ENCODE assay signal across 21 cellular contexts in the genomic region with DNA sequence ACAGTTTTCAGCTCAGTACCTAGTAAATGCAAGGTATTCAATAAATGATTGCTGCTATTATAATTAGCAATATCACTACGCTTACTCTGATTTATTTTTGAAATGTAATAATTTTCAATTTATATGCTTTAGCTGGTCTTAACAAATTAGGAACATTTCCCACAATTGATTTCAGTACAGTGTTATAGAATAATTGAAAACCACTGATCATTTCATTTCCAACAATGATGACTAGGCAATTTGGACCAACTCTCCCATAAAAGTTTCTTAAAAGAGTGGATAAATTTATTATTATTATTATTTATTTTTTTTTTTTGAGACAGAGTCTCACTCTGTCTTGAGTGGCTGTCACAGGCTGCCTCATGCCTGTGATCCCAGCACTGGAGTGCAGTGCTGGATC. TPM values are rescaled to one million over a fixed set of nuclear protein-coding genes. Genes with fewer than 3 reads are reported as not detected.
A peak's percentile ranks its signal among the peaks of the same experiment; 100 is the strongest.
DNase-seq lines count a peak whose midpoint lies in the region; ATAC-seq, FAIRE-seq and TF ChIP-seq lines count a peak whose summit lies in the region.
"Had no signal": no experiment of that assay in that cellular context is flagged by ENCODE, and none has a peak within 500 bp of the region (broad histone marks: within the 10 kb centered on the region; RNA-seq: fewer than 3 reads in every experiment).

No MANE protein-coding gene starts in this region.

- H3K9me3 ChIP-seq in HepG2 (ENCODE audit: low read length) (peaks cover 4% of the 10 kb centered on the region), right lobe of liver (no peaks in the 10 kb centered on the region), PC-9 (ENCODE audit: insufficient read depth, low read depth) (no peaks in the 10 kb centered on the region), K562 (replicated peaks; ENCODE audit: control insufficient read depth, insufficient read depth, low read depth, low read length) (no peaks in the 10 kb centered on the region)
- H3K9me3 ChIP-seq: BLaER1 treated with 17β-estradiol and CSF1 and Interleukin-3, amounts not matched to agents 10 nM and 100 nM had no signal

- 91% methylated on average over 1 of the region's 1 CpG for WGBS in HepG2 (ENCODE audit: low lambda C conversion rate)
- WGBS in right lobe of liver (ENCODE audit: insufficient coverage, low coverage, low lambda C conversion rate, missing lambda C conversion rate) = 100% methylated on average over 1 of the region's 1 CpG
- WGBS in K562 (ENCODE audit: insufficient coverage, low coverage, missing lambda C conversion rate) = 96% methylated on average over 1 of the region's 1 CpG

- TF ChIP-seq CTCF in HepG2 (CRISPR knock-in tag; IDR thresholded peaks at IDR 0.05) (no peak), right lobe of liver (IDR thresholded peaks at IDR 0.05) (no peak), PC-9 (conservative IDR thresholded peaks at IDR 0.05) (no peak), K562 (IDR thresholded peaks at IDR 0.05 in 2 of 3, conservative IDR thresholded peaks at IDR 0.05 in 1 of 3; ENCODE audit: insufficient read depth in 2 of 3, low read depth in 1 of 3, low read length in 3 of 3) (no peak)

- ATAC-seq in HepG2 (no peak), right lobe of liver (no peak), K562 (no peak), HG03571 (IDR thresholded peaks at IDR 0.05; ENCODE audit: unreplicated experiment) (no peak), GM21723 (IDR thresholded peaks at IDR 0.05; ENCODE audit: unreplicated experiment) (no peak)
- ATAC-seq: CD8-positive, alpha-beta T cell; GM12878 had no signal

- H4K20me1 ChIP-seq in HepG2 (ENCODE audit: insufficient read depth, low read length) (no peaks in the 10 kb centered on the region; the same call in 1 of the 2 replicates), PC-9 (ENCODE audit: insufficient read depth) (no peaks in the 10 kb centered on the region), K562 (replicated peaks; ENCODE audit: control insufficient read depth, insufficient read depth, low read length) (no peaks in the 10 kb centered on the region)
- H4K20me1 ChIP-seq: BLaER1 treated with 17β-estradiol and CSF1 and Interleukin-3, amounts not matched to agents 10 nM and 100 nM had no signal

- H3K27ac ChIP-seq in HepG2 (ENCODE audit: extremely low read length, insufficient read depth, low read length) = no peak overlapping the region
- H3K27ac ChIP-seq in right lobe of liver = no peak overlapping the region
- H3K27ac ChIP-seq in PC-9 = peak overlapping the region; percentile 29; the same call in 1 of the 2 replicates
- no peak overlapping the region for H3K27ac ChIP-seq in K562 (ENCODE audit: extremely low read depth, low read depth, low read length)
- H3K27ac ChIP-seq: 22Rv1; BLaER1 treated with 17β-estradiol and CSF1 and Interleukin-3, amounts not matched to agents 10 nM and 100 nM; GM23248; KMS-11 had no signal

- no peak for TF ChIP-seq EP300 in HepG2 (IDR thresholded peaks at IDR 0.05; ENCODE audit: low read depth in 2 of 2, low read length in 2 of 2)
- TF ChIP-seq EP300 in HepG2 (CRISPR knock-in tag; IDR thresholded peaks at IDR 0.05; ENCODE audit: borderline replicate concordance) = no peak
- no peak for TF ChIP-seq EP300 in K562 (IDR thresholded peaks at IDR 0.05; ENCODE audit: low read length)

- H3F3A ChIP-seq in PC-9 (ENCODE audit: insufficient read depth, low read depth) = peaks cover 40% of the 10 kb centered on the region

- intact Hi-C loops in HepG2 (cut with micrococcal nuclease; ENCODE audit: unreplicated experiment) = no loop called here
- intact Hi-C loops in right lobe of liver (cut with DNase I) = no loop called here
- intact Hi-C loops in PC-9 (cut with micrococcal nuclease; ENCODE audit: unreplicated experiment) = no loop called here
- intact Hi-C loops in K562 (cut with micrococcal nuclease) = loop anchor here (10.0 kb wide), 1 partner anchor 224 kb away; no protein-coding TSS in a partner anchor

- no peaks in the 10 kb centered on the region for H3K9me1 ChIP-seq in K562 (ENCODE audit: control insufficient read depth, insufficient read depth, low read length)

- FAIRE-seq in HepG2 (lab: Jason Lieb, UNC) = no peak
- FAIRE-seq in K562 (lab: Jason Lieb, UNC) = no peak
- FAIRE-seq: GM12878, GM19239, H54, HTR-8/SVneo had no signal

- H2AFZ ChIP-seq in HepG2 (ENCODE audit: low read length) (no peak overlapping the region), PC-9 (no peak overlapping the region), K562 (ENCODE audit: low read depth, low read length) (no peak overlapping the region)
- H2AFZ ChIP-seq: GM23248 had no signal

- TF ChIP-seq RAD21 in HepG2 (CRISPR knock-in tag; IDR thresholded peaks at IDR 0.05) = no peak
- TF ChIP-seq RAD21 in K562 (CRISPR knock-in tag; conservative IDR thresholded peaks at IDR 0.05 in 1 of 2, IDR thresholded peaks at IDR 0.05 in 1 of 2) = no peak

- in situ Hi-C loops in HepG2 (cut with HindIII; ENCODE audit: extremely low pct_ligation_motif_present, low pct_unique_long_range_greater_than_20kb) (loop anchor here (10.0 kb wide), 1 partner anchor 286 kb away; no protein-coding TSS in a partner anchor), K562 (cut with MboI) (loop anchor here (5.0 kb wide), 1 partner anchor 289 kb away; no protein-coding TSS in a partner anchor)

- CTCF ChIA-PET in HepG2 (lab: Yijun Ruan, JAX; ENCODE audit: low intra/inter-chr PET ratio, low total read pairs) (interaction anchor here (3.0 kb wide), 1 partner anchor 111 kb away, joined by 39 read pairs; no protein-coding TSS in a partner anchor), PC-9 (lab: Charles Lee) (no interaction called here), K562 (lab: Yijun Ruan, JAX; ENCODE audit: low intra/inter-chr PET ratio) (interaction anchor here (3.6 kb wide), 1 partner anchor 111 kb away, joined by 21 read pairs; no protein-coding TSS in a partner anchor)

- H3K4me2 ChIP-seq in HepG2 (ENCODE audit: low read depth, low read length) = no peak overlapping the region
- H3K4me2 ChIP-seq in PC-9 = no peak overlapping the region
- H3K4me2 ChIP-seq in K562 (ENCODE audit: insufficient read depth, low read length) = no peak overlapping the region
- H3K4me2 ChIP-seq: BLaER1 treated with 17β-estradiol and CSF1 and Interleukin-3, amounts not matched to agents 10 nM and 100 nM; KMS-11 had no signal

- H3K27me3 ChIP-seq in HepG2 (ENCODE audit: control insufficient read depth in 1 of 2, insufficient read depth in 2 of 2, low read length in 2 of 2) (no peaks in the 10 kb centered on the region), right lobe of liver (no peaks in the 10 kb centered on the region), PC-9 (ENCODE audit: insufficient read depth, low read depth) (no peaks in the 10 kb centered on the region), K562 (ENCODE audit: control insufficient read depth in 2 of 2, insufficient read depth in 2 of 2, low read length in 2 of 2) (no peaks in the 10 kb centered on the region)
- H3K27me3 ChIP-seq: BLaER1 treated with 17β-estradiol and CSF1 and Interleukin-3, amounts not matched to agents 10 nM and 100 nM had no signal

- POLR2A ChIA-PET in HepG2 (lab: Yijun Ruan, JAX) (interaction anchor here (1.3 to 1.8 kb wide), 3 partner anchors 89 to 97 kb away, joined by 4 to 8 read pairs (median 7); no protein-coding TSS in a partner anchor), PC-9 (lab: Charles Lee; ENCODE audit: unreplicated experiment) (interaction anchor here (0.5 kb wide), 1 partner anchor 37 kb away, joined by 4 read pairs; no protein-coding TSS in a partner anchor), K562 (lab: Yijun Ruan, JAX) (interaction anchor here (0.6 to 1.5 kb wide), 4 partner anchors 16 to 111 kb away, joined by 3 to 5 read pairs (median 4); no protein-coding TSS in a partner anchor)

- peaks cover 33% of the 10 kb centered on the region for H3K4me1 ChIP-seq in HepG2 (ENCODE audit: insufficient read depth, low read length)
- peaks cover 0 to 8% (median 2%) of the 10 kb centered on the region in 4 donors for H3K4me1 ChIP-seq in right lobe of liver
- peaks cover 10% of the 10 kb centered on the region for H3K4me1 ChIP-seq in PC-9 (replicated peaks; ENCODE audit: insufficient read depth)
- H3K4me1 ChIP-seq in K562 (replicated peaks in 1 of 2; ENCODE audit: control insufficient read depth in 2 of 2, insufficient read depth in 2 of 2, low read length in 2 of 2) = no peaks in the 10 kb centered on the region; a peak in 1 of 5 replicates

- H3K9me2 ChIP-seq in PC-9 (ENCODE audit: insufficient read depth) = no peaks in the 10 kb centered on the region

- H3K4me3 ChIP-seq in HepG2 (replicated peaks in 1 of 3; ENCODE audit: insufficient read depth in 1 of 3, low read depth in 2 of 3, low read length in 3 of 3) (no peak overlapping the region), right lobe of liver (no peak overlapping the region), PC-9 (no peak overlapping the region), K562 (no peak overlapping the region)
- H3K4me3 ChIP-seq: BLaER1 treated with 17β-estradiol and CSF1 and Interleukin-3, amounts not matched to agents 10 nM and 100 nM; GM12878; GM23248 had no signal

- H3K9ac ChIP-seq in HepG2 (ENCODE audit: insufficient read depth, low read depth, low read length) (no peak overlapping the region), K562 (ENCODE audit: insufficient read depth in 1 of 2, low read depth in 2 of 2, low read length in 2 of 2) (no peak overlapping the region)
- H3K9ac ChIP-seq: BLaER1 treated with 17β-estradiol and CSF1 and Interleukin-3, amounts not matched to agents 10 nM and 100 nM; GM23248; KMS-11 had no signal

- no peak for TF ChIP-seq POLR2A in HepG2 (IDR thresholded peaks at IDR 0.05; ENCODE audit: insufficient read depth in 1 of 2, low read depth in 2 of 2, low read length in 2 of 2)
- TF ChIP-seq POLR2A in right lobe of liver (IDR thresholded peaks at IDR 0.05) = no peak
- no peak for TF ChIP-seq POLR2A in K562 (conservative IDR thresholded peaks at IDR 0.05)

- DNase-seq in HepG2 (ENCODE audit: low spot score) (no peak), right lobe of liver (no peak), PC-9 (no peak), K562 (ENCODE audit: extremely low read depth in 1 of 4, low spot score in 3 of 4) (no peak), NCI-H187 treated with DMSO at 0.1 percent for 48 hours (lab: John Stamatoyannopoulos, UW) (no peak)
- DNase-seq: Calu3; CD8-positive, alpha-beta T cell; DMS79 treated with DMSO at 0.1 percent for 48 hours; EL; GM23248; HCEC 1CT; HFFc6 had no signal

- peaks cover 2% of the 10 kb centered on the region for H3K79me2 ChIP-seq in HepG2 (ENCODE audit: insufficient read depth, low read length)
- H3K79me2 ChIP-seq in PC-9 (ENCODE audit: low read depth) = peaks cover 7% of the 10 kb centered on the region; the same call in 1 of the 2 replicates
- H3K79me2 ChIP-seq in K562 (ENCODE audit: control insufficient read depth, insufficient read depth, low read length) = no peaks in the 10 kb centered on the region; the same call in 2 of the 3 replicates

- H3K36me3 ChIP-seq in HepG2 (replicated peaks in 1 of 2; ENCODE audit: control insufficient read depth in 1 of 2, insufficient read depth in 2 of 2, low read length in 2 of 2) (peaks cover 0 to 10% of the 10 kb centered on the region in 2 experiments; a peak in 2 of 5 replicates), right lobe of liver (peaks cover 0 to 2% (median 0%) of the 10 kb centered on the region in 4 donors), PC-9 (ENCODE audit: low read depth) (no peaks in the 10 kb centered on the region), K562 (ENCODE audit: control insufficient read depth, insufficient read depth, low read length) (peaks cover 6% of the 10 kb centered on the region)

- BruUV-seq in HepG2 (replicated peaks; lab: Mats Ljungman, UMichigan) (no TSS peak), PC-9 (replicated peaks; lab: Mats Ljungman, UMichigan) (no TSS peak), K562 (replicated peaks; lab: Mats Ljungman, UMichigan) (no TSS peak)

RNA-seq across cellular contexts. Expression of a gene that starts 41.1 kb away (rescaled TPM):
- total RNA-seq in HepG2 (2016; rRNA removed; fragmentation: Illumina TruSeq; extraction: Trizol) (80.3 and 186 TPM in 2 replicates), right lobe of liver (100 to 1,000 TPM in 4 of 6 experiments, 10 to 100 TPM in 2; 56.9 to 247 (median 160) TPM), PC-9 (2021) (222 and 236 TPM in 2 replicates), K562 (2014; rRNA removed) (92.1 and 123 TPM in 2 replicates), K562 (2014; rRNA removed; fragmentation: Illumina TruSeq; extraction: Trizol) (186 and 216 TPM in 2 replicates), K562 (2015; rRNA removed; fragmentation: Illumina TruSeq; extraction: Trizol) (127 and 135 TPM in 2 replicates), K562 (2021) (151 and 155 TPM in 2 replicates)
- 81.7 and 81.9 TPM in 2 replicates for total RNA-seq in HepG2 (2016; cell fraction: cytosol; rRNA removed; fragmentation: Illumina TruSeq; extraction: Trizol; ENCODE audit: low read depth)
- 87.6 and 200 TPM in 2 replicates for total RNA-seq in HepG2 (2016; cell fraction: insoluble cytoplasmic fraction; rRNA removed; fragmentation: Illumina TruSeq; extraction: Trizol)
- 64.7 and 72.7 TPM in 2 replicates for total RNA-seq in HepG2 (2016; cell fraction: membrane; rRNA removed; fragmentation: Illumina TruSeq; extraction: Trizol)
- total RNA-seq in HepG2 (2016; cell fraction: nucleus; rRNA removed; fragmentation: Illumina TruSeq; extraction: Trizol) = 414 and 436 TPM in 2 replicates
- polyA plus RNA-seq in HepG2 (2011; rRNA removed) (262 and 271 TPM in 2 replicates), K562 (2011; rRNA removed) (231 and 304 TPM in 2 replicates), K562 (2014; fragmentation: Illumina TruSeq; extraction: Trizol) (124 and 146 TPM in 2 replicates), K562 (2014; fragmentation: Nextera tagmentation; extraction: Ambion mirVana) (100 to 1,000 TPM; 245 to 272 TPM), K562 (2014; rRNA removed) (143 and 148 TPM in 2 replicates)
- 66.8 and 107 TPM in 2 replicates for polyA plus RNA-seq in HepG2 (2011; cell fraction: cytosol; rRNA removed)
- polyA plus RNA-seq in HepG2 (2011; cell fraction: nucleus; rRNA removed) = 244 and 352 TPM in 2 replicates
- 151 and 169 TPM in 2 replicates for polyA plus RNA-seq in HepG2 (2012)
- 21.0 and 21.9 TPM in 2 replicates for polyA plus RNA-seq in HepG2 (2016; cell fraction: cytosol; fragmentation: Illumina TruSeq; extraction: Trizol; ENCODE audit: low read depth)
- 78.4 and 81.5 TPM in 2 replicates for polyA plus RNA-seq in HepG2 (2016; cell fraction: insoluble cytoplasmic fraction; fragmentation: Illumina TruSeq; extraction: Trizol; ENCODE audit: low read depth)
- polyA plus RNA-seq in HepG2 (2016; cell fraction: membrane; fragmentation: Illumina TruSeq; extraction: Trizol; ENCODE audit: low read depth) = 34.4 and 38.6 TPM in 2 replicates
- polyA plus RNA-seq in HepG2 (2016; cell fraction: nucleus; fragmentation: Illumina TruSeq; extraction: Trizol; ENCODE audit: insufficient read depth, low read depth) = 277 and 292 TPM in 2 replicates
- polyA minus RNA-seq in HepG2 (2011; rRNA and poly(A)+ RNA removed; ENCODE audit: low replicate concordance) = 294 and 406 TPM in 2 replicates
- polyA minus RNA-seq in HepG2 (2011; cell fraction: cytosol; rRNA and poly(A)+ RNA removed) = 134 and 182 TPM in 2 replicates
- polyA minus RNA-seq in HepG2 (2011; cell fraction: nucleus; rRNA and poly(A)+ RNA removed) = 788 and 1,143 TPM in 2 replicates
- 449 and 662 TPM in 2 replicates for total RNA-seq in K562 (2011; cell fraction: chromatin; rRNA removed; ENCODE audit: low replicate concordance)
- 284 and 300 TPM in 2 replicates for total RNA-seq in K562 (2011; cell fraction: nucleolus; rRNA removed)
- 571 and 861 TPM in 2 replicates for total RNA-seq in K562 (2011; cell fraction: nucleoplasm; rRNA removed)
- polyA plus RNA-seq in K562 (2011; cell fraction: cytosol; rRNA removed) = 55.2 and 104 TPM in 2 replicates
- 330 and 339 TPM in 2 replicates for polyA plus RNA-seq in K562 (2011; cell fraction: nucleus; rRNA removed)
- polyA plus RNA-seq in K562 (2012) = 142 and 172 TPM in 2 replicates
- polyA minus RNA-seq in K562 (2011; rRNA and poly(A)+ RNA removed) = 271 and 285 TPM in 2 replicates
- polyA minus RNA-seq in K562 (2011; cell fraction: cytosol; rRNA and poly(A)+ RNA removed) = 72.1 and 91.0 TPM in 2 replicates
- 205 and 259 TPM in 2 replicates for polyA minus RNA-seq in K562 (2011; cell fraction: nucleus; rRNA and poly(A)+ RNA removed)

RNA-seq across cellular contexts. Expression of a gene that starts 41.4 kb away (rescaled TPM):
- total RNA-seq in HepG2 (2016; rRNA removed; fragmentation: Illumina TruSeq; extraction: Trizol) (48.7 and 67.7 TPM in 2 replicates), right lobe of liver (10 to 100 TPM; 13.1 to 50.8 (median 19.7) TPM), PC-9 (2021) (23.3 and 25.9 TPM in 2 replicates), K562 (2014; rRNA removed) (81.0 and 92.0 TPM in 2 replicates), K562 (2014; rRNA removed; fragmentation: Illumina TruSeq; extraction: Trizol) (63.1 and 67.5 TPM in 2 replicates), K562 (2015; rRNA removed; fragmentation: Illumina TruSeq; extraction: Trizol) (50.0 and 57.3 TPM in 2 replicates), K562 (2021) (53.1 and 62.8 TPM in 2 replicates)
- 24.5 and 30.9 TPM in 2 replicates for total RNA-seq in HepG2 (2016; cell fraction: cytosol; rRNA removed; fragmentation: Illumina TruSeq; extraction: Trizol; ENCODE audit: low read depth)
- total RNA-seq in HepG2 (2016; cell fraction: insoluble cytoplasmic fraction; rRNA removed; fragmentation: Illumina TruSeq; extraction: Trizol) = 43.2 and 68.2 TPM in 2 replicates
- total RNA-seq in HepG2 (2016; cell fraction: membrane; rRNA removed; fragmentation: Illumina TruSeq; extraction: Trizol) = 26.1 and 28.8 TPM in 2 replicates
- 57.2 and 59.6 TPM in 2 replicates for total RNA-seq in HepG2 (2016; cell fraction: nucleus; rRNA removed; fragmentation: Illumina TruSeq; extraction: Trizol)
- polyA plus RNA-seq in HepG2 (2011; rRNA removed) (73.6 and 83.3 TPM in 2 replicates), K562 (2011; rRNA removed) (119 and 170 TPM in 2 replicates), K562 (2014; fragmentation: Illumina TruSeq; extraction: Trizol) (110 and 128 TPM in 2 replicates), K562 (2014; fragmentation: Nextera tagmentation; extraction: Ambion mirVana) (100 to 1,000 TPM; 195 to 210 TPM), K562 (2014; rRNA removed) (126 and 138 TPM in 2 replicates)
- 52.4 and 80.1 TPM in 2 replicates for polyA plus RNA-seq in HepG2 (2011; cell fraction: cytosol; rRNA removed)
- polyA plus RNA-seq in HepG2 (2011; cell fraction: nucleus; rRNA removed) = 24.3 and 32.5 TPM in 2 replicates
- polyA plus RNA-seq in HepG2 (2012) = 61.8 and 70.1 TPM in 2 replicates
- 19.3 and 20.0 TPM in 2 replicates for polyA plus RNA-seq in HepG2 (2016; cell fraction: cytosol; fragmentation: Illumina TruSeq; extraction: Trizol; ENCODE audit: low read depth)
- 49.4 and 52.0 TPM in 2 replicates for polyA plus RNA-seq in HepG2 (2016; cell fraction: insoluble cytoplasmic fraction; fragmentation: Illumina TruSeq; extraction: Trizol; ENCODE audit: low read depth)
- polyA plus RNA-seq in HepG2 (2016; cell fraction: membrane; fragmentation: Illumina TruSeq; extraction: Trizol; ENCODE audit: low read depth) = 19.4 and 21.2 TPM in 2 replicates
- polyA plus RNA-seq in HepG2 (2016; cell fraction: nucleus; fragmentation: Illumina TruSeq; extraction: Trizol; ENCODE audit: insufficient read depth, low read depth) = 111 and 117 TPM in 2 replicates
- 40.8 and 45.5 TPM in 2 replicates for polyA minus RNA-seq in HepG2 (2011; rRNA and poly(A)+ RNA removed; ENCODE audit: low replicate concordance)
- 17.2 and 20.3 TPM in 2 replicates for polyA minus RNA-seq in HepG2 (2011; cell fraction: cytosol; rRNA and poly(A)+ RNA removed)
- polyA minus RNA-seq in HepG2 (2011; cell fraction: nucleus; rRNA and poly(A)+ RNA removed) = 31.4 and 37.7 TPM in 2 replicates
- total RNA-seq in K562 (2011; cell fraction: chromatin; rRNA removed; ENCODE audit: low replicate concordance) = 97.2 and 167 TPM in 2 replicates
- 101 and 115 TPM in 2 replicates for total RNA-seq in K562 (2011; cell fraction: nucleolus; rRNA removed)
- total RNA-seq in K562 (2011; cell fraction: nucleoplasm; rRNA removed) = 104 and 130 TPM in 2 replicates
- polyA plus RNA-seq in K562 (2011; cell fraction: cytosol; rRNA removed) = 54.3 and 74.9 TPM in 2 replicates
- 54.9 and 70.7 TPM in 2 replicates for polyA plus RNA-seq in K562 (2011; cell fraction: nucleus; rRNA removed)
- polyA plus RNA-seq in K562 (2012) = 42.1 and 83.3 TPM in 2 replicates
- 100 and 107 TPM in 2 replicates for polyA minus RNA-seq in K562 (2011; rRNA and poly(A)+ RNA removed)
- polyA minus RNA-seq in K562 (2011; cell fraction: cytosol; rRNA and poly(A)+ RNA removed) = 16.6 and 22.3 TPM in 2 replicates
- 18.0 and 34.2 TPM in 2 replicates for polyA minus RNA-seq in K562 (2011; cell fraction: nucleus; rRNA and poly(A)+ RNA removed)
